20 cellular contexts compared by ENCODE assay signal in the genomic region with DNA sequence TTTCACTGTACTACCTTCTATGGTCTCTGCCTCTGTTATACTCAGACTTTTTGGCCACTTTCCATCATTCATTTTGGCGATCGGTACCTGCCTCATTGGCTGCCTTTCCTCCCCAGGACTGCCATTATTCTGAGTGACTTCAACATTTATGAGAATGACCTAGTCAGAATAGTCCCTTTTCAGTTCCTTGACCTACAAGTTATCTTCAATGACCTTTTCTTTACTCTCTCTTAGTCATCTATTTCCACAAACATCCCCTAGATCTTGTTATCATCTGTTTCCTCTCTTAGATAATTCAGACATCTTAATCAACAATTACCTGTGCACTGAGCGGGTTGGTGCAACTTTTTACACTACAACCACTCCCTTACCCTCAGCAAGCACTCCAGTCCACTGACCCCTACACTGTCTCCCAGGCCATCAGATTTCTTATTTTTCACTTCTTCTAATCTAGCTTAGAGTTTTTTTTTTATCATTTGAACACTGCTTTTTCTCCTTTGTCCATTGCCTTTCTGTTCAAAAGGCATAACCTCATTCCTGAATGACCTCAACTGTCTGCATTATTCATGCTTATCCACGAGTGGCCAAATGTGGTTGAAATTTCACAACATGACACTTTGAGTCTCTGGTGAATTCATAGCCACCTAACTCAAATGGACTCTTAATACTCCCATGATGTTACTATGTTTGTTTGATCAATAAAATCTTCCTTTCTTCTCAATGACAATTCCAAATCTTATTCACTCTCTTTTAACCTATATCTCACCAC.
DNase-seq lines count a peak whose midpoint lies in the region; ATAC-seq and TF ChIP-seq lines count a peak whose summit lies in the region.
"Had no signal": no experiment of that assay in that cellular context is flagged by ENCODE, and none has a peak within 500 bp of the region (broad histone marks: within the 10 kb centered on the region; RNA-seq: fewer than 3 reads in every experiment).

No MANE protein-coding gene starts in this region.

- no peaks in the 10 kb centered on the region for H3K9me3 Mint-ChIP-seq in HFFc6
- H3K9me3 Mint-ChIP-seq in endothelial cell (ENCODE audit: unreplicated experiment): no peaks in the 10 kb centered on the region
- no peaks in the 10 kb centered on the region for H3K9me3 Mint-ChIP-seq in naive thymus-derived CD8-positive, alpha-beta T cell
- H3K9me3 Mint-ChIP-seq: activated T-helper 1 cell treated with anti-CD3 and anti-CD28 coated beads, Interleukin-12 subunit alpha, Interleukin-12 subunit beta, Interleukin-2, Interleukin-4 antibody, amounts not matched to agents 30 ng/mL and 10 ng/mL and 1 ng/mL, durations not matched to agents 14 hours and 24 hours and 36 hours; dendritic cell treated with granulocyte-macrophage colony-stimulating factor and Interleukin-4, amounts not matched to agents 40 ng/mL and 50 ng/mL, for 4 days; neural progenitor cell had no signal

- H3K4me1 Mint-ChIP-seq in HFFc6 (ENCODE audit: low read depth): peaks cover 9% of the 10 kb centered on the region
- H3K4me1 Mint-ChIP-seq in endothelial cell (ENCODE audit: unreplicated experiment): peaks cover 14% of the 10 kb centered on the region
- H3K4me1 Mint-ChIP-seq in naive thymus-derived CD8-positive, alpha-beta T cell: no peaks in the 10 kb centered on the region

- H3K27me3 Mint-ChIP-seq in HFFc6 (ENCODE audit: insufficient read depth): no peaks in the 10 kb centered on the region; the same call in 1 of the 2 replicates
- H3K27me3 Mint-ChIP-seq in endothelial cell (ENCODE audit: unreplicated experiment): no peaks in the 10 kb centered on the region
- peaks cover 0 to 8% (median 3%) of the 10 kb centered on the region in 5 donors for H3K27me3 Mint-ChIP-seq in naive thymus-derived CD8-positive, alpha-beta T cell
- H3K27me3 Mint-ChIP-seq: dendritic cell treated with granulocyte-macrophage colony-stimulating factor and Interleukin-4, amounts not matched to agents 40 ng/mL and 50 ng/mL, for 4 days had no signal

- no peak overlapping the region for H3K4me3 ChIP-seq in astrocyte of the spinal cord (ENCODE audit: low read depth, low read length)
- no peak overlapping the region for H3K4me3 ChIP-seq in foreskin fibroblast (ENCODE audit: low read depth in 1 of 2, low read length in 2 of 2)
- H3K4me3 ChIP-seq: breast epithelium, left ventricle myocardium inferior, neural progenitor cell had no signal

- H3K4me3 Mint-ChIP-seq in HFFc6: no peak overlapping the region
- H3K4me3 Mint-ChIP-seq in endothelial cell (ENCODE audit: unreplicated experiment): no peak overlapping the region
- no peak overlapping the region for H3K4me3 Mint-ChIP-seq in naive thymus-derived CD8-positive, alpha-beta T cell
- H3K4me3 Mint-ChIP-seq: activated naive CD8-positive, alpha-beta T cell; activated T-helper 1 cell treated with anti-CD3 and anti-CD28 coated beads, Interleukin-12 subunit alpha, Interleukin-12 subunit beta, Interleukin-2, Interleukin-4 antibody, amounts not matched to agents 30 ng/mL and 10 ng/mL and 1 ng/mL, durations not matched to agents 14 hours and 24 hours and 36 hours; dendritic cell treated with granulocyte-macrophage colony-stimulating factor and Interleukin-4, amounts not matched to agents 40 ng/mL and 50 ng/mL, for 4 days; neural progenitor cell had no signal

- DNase-seq in HFFc6: peak; percentile 42
- peak; percentile 59 for DNase-seq in astrocyte of the spinal cord (ENCODE audit: low read depth, low spot score)
- peak; percentile 57 to 75 for DNase-seq in foreskin fibroblast
- peak; percentile 55 for DNase-seq in stromal cell of bone marrow (ENCODE audit: low read depth)
- no peak for DNase-seq in stimulated activated CD4-positive, alpha-beta T cell treated with anti-CD3 and anti-CD28 coated beads, Interleukin-4, amount 100 ng/mL, for 1 hour
- no peak for DNase-seq in endothelial cell (ENCODE audit: low spot score)
- DNase-seq in omental fat pad (ENCODE audit: low spot score): no peak
- DNase-seq in naive thymus-derived CD8-positive, alpha-beta T cell: no peak
- DNase-seq: activated CD4-positive, alpha-beta T cell treated with anti-CD3 and anti-CD28 coated beads for 1 hour; left ventricle myocardium inferior; NCI-H1436; NCI-H526 treated with DMSO at 0.1 percent for 48 hours; stimulated activated CD4-positive, alpha-beta T cell treated with anti-CD3 and anti-CD28 coated beads, Interleukin-4, amount 100 ng/mL, for 24 hours had no signal

- in situ Hi-C loops in astrocyte of the spinal cord (cut with HindIII; ENCODE audit: low sequenced_read_pairs): no loop called here

- no peak for ATAC-seq in omental fat pad (ENCODE audit: low FRiP score)
- no peak for ATAC-seq in naive thymus-derived CD8-positive, alpha-beta T cell
- ATAC-seq: HepG2, Right ventricle myocardium inferior had no signal

- H3K36me3 Mint-ChIP-seq in HFFc6 (ENCODE audit: low read depth) (no peaks in the 10 kb centered on the region), endothelial cell (ENCODE audit: low read depth, unreplicated experiment) (no peaks in the 10 kb centered on the region)
- peaks cover 0 to 2% (median 0%) of the 10 kb centered on the region in 3 donors for H3K36me3 Mint-ChIP-seq in naive thymus-derived CD8-positive, alpha-beta T cell
- H3K36me3 Mint-ChIP-seq: activated naive CD8-positive, alpha-beta T cell; neural progenitor cell had no signal

- no peak overlapping the region for H3K27ac Mint-ChIP-seq in HFFc6
- no peak overlapping the region for H3K27ac Mint-ChIP-seq in endothelial cell (ENCODE audit: unreplicated experiment)
- no peak overlapping the region for H3K27ac Mint-ChIP-seq in naive thymus-derived CD8-positive, alpha-beta T cell
- H3K27ac Mint-ChIP-seq: activated naive CD8-positive, alpha-beta T cell; activated T-helper 1 cell treated with anti-CD3 and anti-CD28 coated beads, Interleukin-12 subunit alpha, Interleukin-12 subunit beta, Interleukin-2, Interleukin-4 antibody, amounts not matched to agents 30 ng/mL and 10 ng/mL and 1 ng/mL, durations not matched to agents 14 hours and 24 hours and 36 hours; dendritic cell treated with granulocyte-macrophage colony-stimulating factor and Interleukin-4, amounts not matched to agents 40 ng/mL and 50 ng/mL, for 4 days; neural progenitor cell had no signal

- POLR2A ChIA-PET in naive thymus-derived CD8-positive, alpha-beta T cell (lab: Charles Lee): no interaction called here

- TF ChIP-seq CTCF in HFFc6 (IDR thresholded peaks at IDR 0.05) (no peak), astrocyte of the spinal cord (IDR thresholded peaks at IDR 0.05; ENCODE audit: low read depth, low read length) (no peak), foreskin fibroblast (IDR thresholded peaks at IDR 0.05; ENCODE audit: low read depth, low read length) (no peak), endothelial cell (IDR thresholded peaks at IDR 0.05; ENCODE audit: unreplicated experiment) (no peak), omental fat pad (IDR thresholded peaks at IDR 0.05) (no peak)

Comparison
In these comparisons a context has a peak if more than half of its experiments do, and no peak if none do; other contexts are left out.
1. DNase-seq: peak in HFFc6 (single experiment), astrocyte of the spinal cord (single experiment), foreskin fibroblast (2 of 2) and stromal cell of bone marrow (single experiment); none in stimulated activated CD4-positive, alpha-beta T cell treated with anti-CD3 and anti-CD28 coated beads, Interleukin-4, amount 100 ng/mL, for 1 hour (single experiment), endothelial cell (single experiment), omental fat pad (single experiment) and naive thymus-derived CD8-positive, alpha-beta T cell (0 of 10).